25 cellular contexts compared by ENCODE assay signal in genomic region chr10:109823196-109823595, GRCh38.
DNase-seq lines count a peak whose midpoint lies in the region; ATAC-seq and TF ChIP-seq lines count a peak whose summit lies in the region.
"Had no signal": no experiment of that assay in that cellular context is flagged by ENCODE, and none has a peak within 500 bp of the region (broad histone marks: within the 10 kb centered on the region; RNA-seq: fewer than 3 reads in every experiment).

No MANE protein-coding gene starts in this region.

- no peaks in the 10 kb centered on the region for H3K4me1 ChIP-seq in breast epithelium
- no peaks in the 10 kb centered on the region for H3K4me1 ChIP-seq in aorta (ENCODE audit: control insufficient read depth in 1 of 2, insufficient read depth in 2 of 2, low read length in 2 of 2)
- H3K4me1 ChIP-seq: BLaER1, Caco-2 had no signal

- BruUV-seq in MCF 10A (replicated peaks; lab: Mats Ljungman, UMichigan): no TSS peak

- DNase-seq in MCF 10A (ENCODE audit: unreplicated experiment) (peak; percentile 6), breast epithelium (ENCODE audit: low spot score in 2 of 2) (no peak), SW480 (ENCODE audit: low spot score) (peak; percentile 17), aorta (no peak), omental fat pad (ENCODE audit: low spot score) (no peak), NCI-H1694 (lab: John Stamatoyannopoulos, UW) (no peak)
- DNase-seq: ACHN; Caco-2; CD4-positive, alpha-beta memory T cell; DND-41; KG1; NCI-H1105; NCI-H146; NCI-H2081; NCI-H2171; NCI-H345; NCI-H524; NCI-H774; NK-92 treated with Interleukin-12 subunit alpha and Interleukin-12 subunit beta, amount 100 ng/mL, for 24 hours had no signal

- CTCF ChIA-PET in MCF 10A (lab: Yijun Ruan, JAX): interaction anchor here (0.6 to 0.8 kb wide), 2 partner anchors 49 to 1111 kb away, joined by 3 read pairs; no protein-coding TSS in a partner anchor

- no peak overlapping the region for H3K27ac Mint-ChIP-seq in MCF 10A (ENCODE audit: low read depth, unreplicated experiment)
- H3K27ac Mint-ChIP-seq: CD4-positive, alpha-beta memory T cell had no signal

- peak; percentile 17 for ATAC-seq in esophagus mucosa
- no peak for ATAC-seq in aorta (ENCODE audit: low FRiP score)
- no peak for ATAC-seq in GM21390 (IDR thresholded peaks at IDR 0.05; ENCODE audit: unreplicated experiment)
- no peak for ATAC-seq in omental fat pad (ENCODE audit: low FRiP score)
- ATAC-seq: Panc1, Right ventricle myocardium inferior had no signal

- no peaks in the 10 kb centered on the region for H3K36me3 Mint-ChIP-seq in MCF 10A (ENCODE audit: insufficient read depth, unreplicated experiment)

- no peak overlapping the region for H3K27ac ChIP-seq in breast epithelium
- no peak overlapping the region for H3K27ac ChIP-seq in aorta (ENCODE audit: low read depth in 1 of 2, low read length in 2 of 2)
- H3K27ac ChIP-seq: 22Rv1, BLaER1 had no signal

- TF ChIP-seq CTCF in MCF 10A (IDR thresholded peaks at IDR 0.05; ENCODE audit: unreplicated experiment): no peak
- no peak for TF ChIP-seq CTCF in breast epithelium (IDR thresholded peaks at IDR 0.05)
- TF ChIP-seq CTCF in omental fat pad (IDR thresholded peaks at IDR 0.05): no peak

- H3K36me3 ChIP-seq in breast epithelium (no peaks in the 10 kb centered on the region), aorta (ENCODE audit: control insufficient read depth in 1 of 2, insufficient read depth in 2 of 2, low read length in 1 of 2) (no peaks in the 10 kb centered on the region)
- H3K36me3 ChIP-seq: BLaER1 had no signal

- POLR2A ChIA-PET in MCF 10A (lab: Yijun Ruan, JAX): no interaction called here

- H3K9me3 ChIP-seq in breast epithelium: no peaks in the 10 kb centered on the region
- H3K9me3 ChIP-seq in aorta (ENCODE audit: control insufficient read depth, low read length): no peaks in the 10 kb centered on the region
- H3K9me3 ChIP-seq: BLaER1, Caco-2 had no signal

- no peaks in the 10 kb centered on the region for H3K4me1 Mint-ChIP-seq in MCF 10A (ENCODE audit: insufficient read depth, unreplicated experiment)
- H3K4me1 Mint-ChIP-seq: CD4-positive, alpha-beta memory T cell had no signal

- H3K27me3 ChIP-seq in breast epithelium (no peaks in the 10 kb centered on the region), aorta (ENCODE audit: control insufficient read depth in 1 of 2, insufficient read depth in 2 of 2, low read length in 1 of 2) (no peaks in the 10 kb centered on the region)
- H3K27me3 ChIP-seq: BLaER1 had no signal

- WGBS in aorta, 2 donors: 86 to 87% methylated on average over 3 of the region's 3 CpGs

- no peak for TF ChIP-seq POLR2A in breast epithelium (IDR thresholded peaks at IDR 0.05)

- H3K9me3 Mint-ChIP-seq in MCF 10A (ENCODE audit: unreplicated experiment): no peaks in the 10 kb centered on the region

- H3K27me3 Mint-ChIP-seq in MCF 10A (ENCODE audit: insufficient read depth, unreplicated experiment): no peaks in the 10 kb centered on the region

- no peak overlapping the region for H3K4me3 ChIP-seq in breast epithelium
- H3K4me3 ChIP-seq in aorta (ENCODE audit: low read length in 2 of 2): no peak overlapping the region
- H3K4me3 ChIP-seq: BLaER1 had no signal

- no peak overlapping the region for H3K4me3 Mint-ChIP-seq in MCF 10A (ENCODE audit: unreplicated experiment)
- H3K4me3 Mint-ChIP-seq: CD4-positive, alpha-beta memory T cell had no signal

- intact Hi-C loops in MCF 10A (cut with micrococcal nuclease) (no loop called here), breast epithelium (cut with DNase I; ENCODE audit: low total_unique reads) (no loop called here), aorta (cut with DNase I) (no loop called here)

Comparison
In these comparisons a context has a peak if more than half of its experiments do, and no peak if none do; other contexts are left out.
1. DNase-seq: peak in MCF 10A (single experiment) and SW480 (single experiment); none in breast epithelium (0 of 2), aorta (0 of 2), omental fat pad (single experiment) and NCI-H1694 (single experiment).